1 cellular context compared by ENCODE assay signal in genomic region chr16:88505405-88506082, GRCh38.
TF ChIP-seq lines count a peak whose summit lies in the region.

No MANE protein-coding gene starts in this region.

TF ChIP-seq in HEK293, 187 proteins besides CTCF, POLR2A, EP300 and RAD21 (continued from another document and continues in another):
- TF ChIP-seq ZNF514 (tag by site-specific recombination; IDR thresholded peaks at IDR 0.05) (no peak), ZNF138 (tag by site-specific recombination; IDR thresholded peaks at IDR 0.05; ENCODE audit: borderline replicate concordance) (no peak), ZNF664 (tag by site-specific recombination; IDR thresholded peaks at IDR 0.05) (no peak), ZNF248 (tag by site-specific recombination; IDR thresholded peaks at IDR 0.05) (no peak), ZNF311 (tag by site-specific recombination; IDR thresholded peaks at IDR 0.05; ENCODE audit: borderline replicate concordance) (no peak), ZNF600 (tag by site-specific recombination; IDR thresholded peaks at IDR 0.05) (no peak), ZNF26 (tag by site-specific recombination; IDR thresholded peaks at IDR 0.05) (no peak), ZNF510 (tag by site-specific recombination; IDR thresholded peaks at IDR 0.05; ENCODE audit: insufficient replicate concordance) (no peak), ZNF707 (tag by site-specific recombination; IDR thresholded peaks at IDR 0.05) (no peak), ZNF843 (tag by site-specific recombination; IDR thresholded peaks at IDR 0.05) (no peak), ZNF184 (tag by site-specific recombination; IDR thresholded peaks at IDR 0.05) (no peak), ZNF366 (tag by site-specific recombination; conservative IDR thresholded peaks at IDR 0.05) (no peak; the same call in 1 of the 2 replicates), ZNF626 (tag by site-specific recombination; IDR thresholded peaks at IDR 0.05) (no peak), ZNF76 (tag by site-specific recombination; IDR thresholded peaks at IDR 0.05; ENCODE audit: borderline replicate concordance, low read depth) (no peak), ZNF266 (tag by site-specific recombination; IDR thresholded peaks at IDR 0.05; ENCODE audit: low read depth) (no peak), ZNF324 (tag by site-specific recombination; IDR thresholded peaks at IDR 0.05) (no peak), ZNF654 (tag by site-specific recombination; IDR thresholded peaks at IDR 0.05; ENCODE audit: low read depth) (no peak), KLF10 (tag by site-specific recombination; IDR thresholded peaks at IDR 0.05) (0 out of 2 replicates have a peak, but pooled peaks have one; percentile 25), ZNF837 (tag by site-specific recombination; IDR thresholded peaks at IDR 0.05) (no peak), ZNF426 (tag by site-specific recombination; IDR thresholded peaks at IDR 0.05) (no peak), ZFHX2 (tag by site-specific recombination; conservative IDR thresholded peaks at IDR 0.05) (no peak; the same call in 1 of the 2 replicates), ZBTB8A (tag by site-specific recombination; IDR thresholded peaks at IDR 0.05) (0 out of 2 replicates have a peak, but pooled peaks have one; percentile 19), ZNF791 (tag by site-specific recombination; IDR thresholded peaks at IDR 0.05) (no peak), ZNF169 (tag by site-specific recombination; IDR thresholded peaks at IDR 0.05) (no peak), ZNF10 (tag by site-specific recombination; IDR thresholded peaks at IDR 0.05) (no peak), ZNF292 (tag by site-specific recombination; IDR thresholded peaks at IDR 0.05; ENCODE audit: borderline replicate concordance, low read depth) (no peak), ZNF473 (tag by site-specific recombination; IDR thresholded peaks at IDR 0.05) (no peak), ZNF362 (tag by site-specific recombination; IDR thresholded peaks at IDR 0.05) (no peak), ZNF660 (tag by site-specific recombination; IDR thresholded peaks at IDR 0.05) (peak; percentile 92), ZNF548 (tag by site-specific recombination; IDR thresholded peaks at IDR 0.05) (no peak), ZEB2 (tag by site-specific recombination; IDR thresholded peaks at IDR 0.05) (no peak), GLI4 (tag by site-specific recombination; IDR thresholded peaks at IDR 0.05) (no peak), ZXDB (tag by site-specific recombination; IDR thresholded peaks at IDR 0.05) (no peak), ZNF202 (tag by site-specific recombination; IDR thresholded peaks at IDR 0.05; ENCODE audit: borderline replicate concordance) (no peak), ZNF114 (tag by site-specific recombination; IDR thresholded peaks at IDR 0.05) (no peak), ZNF394 (tag by site-specific recombination; IDR thresholded peaks at IDR 0.05; ENCODE audit: borderline replicate concordance) (no peak), GLIS1 (tag by site-specific recombination; IDR thresholded peaks at IDR 0.05) (peak; percentile 84), ZNF792 (tag by site-specific recombination; IDR thresholded peaks at IDR 0.05) (no peak), HOXA7 (CRISPR knock-in tag; IDR thresholded peaks at IDR 0.05; ENCODE audit: borderline replicate concordance) (no peak), KLF1 (tag by site-specific recombination; IDR thresholded peaks at IDR 0.05) (peak; percentile 85), ZNF16 (tag by site-specific recombination; IDR thresholded peaks at IDR 0.05; ENCODE audit: low read depth) (no peak), ZNF610 (tag by site-specific recombination; IDR thresholded peaks at IDR 0.05; ENCODE audit: borderline replicate concordance) (no peak), SP7 (tag by site-specific recombination; IDR thresholded peaks at IDR 0.05) (peak; percentile 63), HOXC10 (CRISPR knock-in tag; IDR thresholded peaks at IDR 0.05) (no peak), ZNF280C (tag by site-specific recombination; IDR thresholded peaks at IDR 0.05) (no peak), MYNN (tag by site-specific recombination; IDR thresholded peaks at IDR 0.05; ENCODE audit: borderline replicate concordance) (no peak), GLIS2 (tag by site-specific recombination; IDR thresholded peaks at IDR 0.05) (peak; percentile 66), ZNF48 (tag by site-specific recombination; IDR thresholded peaks at IDR 0.05) (no peak), HOXD13 (CRISPR knock-in tag; IDR thresholded peaks at IDR 0.05; ENCODE audit: borderline replicate concordance) (no peak), KLF9 (tag by site-specific recombination; IDR thresholded peaks at IDR 0.05; ENCODE audit: low read depth) (peak; percentile 48; the same call in 1 of the 2 replicates), BCL11B (tag by site-specific recombination; IDR thresholded peaks at IDR 0.05; ENCODE audit: low read depth) (no peak), SP3 (tag by site-specific recombination; IDR thresholded peaks at IDR 0.05) (no peak), ZNF148 (tag by site-specific recombination; IDR thresholded peaks at IDR 0.05; ENCODE audit: borderline replicate concordance) (no peak), ZNF23 (tag by site-specific recombination; IDR thresholded peaks at IDR 0.05; ENCODE audit: borderline replicate concordance) (no peak), ZNF280D (tag by site-specific recombination; IDR thresholded peaks at IDR 0.05) (no peak), KLF8 (tag by site-specific recombination; IDR thresholded peaks at IDR 0.05) (no peak), IKZF3 (tag by site-specific recombination; IDR thresholded peaks at IDR 0.05) (0 out of 2 replicates have a peak, but pooled peaks have one; percentile 36), ZNF549 (tag by site-specific recombination; IDR thresholded peaks at IDR 0.05) (no peak), ZNF501 (tag by site-specific recombination; IDR thresholded peaks at IDR 0.05) (no peak), PRDM10 (tag by site-specific recombination; IDR thresholded peaks at IDR 0.05) (peak; percentile 82), ZNF560 (tag by site-specific recombination; IDR thresholded peaks at IDR 0.05; ENCODE audit: borderline replicate concordance) (no peak)
